ENCODE assay signal across 15 cellular contexts in genomic region chr9:114499528-114499927, GRCh38. TPM values are rescaled to one million over a fixed set of nuclear protein-coding genes. Genes with fewer than 3 reads are reported as not detected.
DNase-seq lines count a peak whose midpoint lies in the region; ATAC-seq and TF ChIP-seq lines count a peak whose summit lies in the region.
"Had no signal": no experiment of that assay in that cellular context is flagged by ENCODE, and none has a peak within 500 bp of the region (broad histone marks: within the 10 kb centered on the region; RNA-seq: fewer than 3 reads in every experiment).

No MANE protein-coding gene starts in this region.

- H3K9me3 Mint-ChIP-seq in stimulated activated naive B cell treated with anti-CD40 and anti-IgM and Interleukin-4, amounts not matched to agents 10 μg/mL and 1 μg/mL and 100 μg/mL, for 72 hours: no peaks in the 10 kb centered on the region
- H3K9me3 Mint-ChIP-seq in T-helper 2 cell treated with Interferon-gamma antibody and Interleukin-4, amounts not matched to agents 5 μg/mL and 100 μg/mL, for 36 hours: no peaks in the 10 kb centered on the region
- H3K9me3 Mint-ChIP-seq: H9, naive B cell had no signal

- TF ChIP-seq CTCF in KMS-11 (conservative IDR thresholded peaks at IDR 0.05; ENCODE audit: low read depth, low read length): no peak
- no peak for TF ChIP-seq CTCF in osteoblast (IDR thresholded peaks at IDR 0.05; ENCODE audit: extremely low read depth, low read depth, low read length)

- H3K36me3 ChIP-seq in KMS-11 (ENCODE audit: insufficient read depth): no peaks in the 10 kb centered on the region
- no peaks in the 10 kb centered on the region for H3K36me3 ChIP-seq in osteoblast (ENCODE audit: insufficient read depth, low read length)
- H3K36me3 ChIP-seq: esophagus squamous epithelium had no signal

- H3K27me3 Mint-ChIP-seq in stimulated activated naive B cell treated with anti-CD40 and anti-IgM and Interleukin-4, amounts not matched to agents 10 μg/mL and 1 μg/mL and 100 μg/mL, for 72 hours: peaks cover 0 to 9% of the 10 kb centered on the region in 2 donors
- H3K27me3 Mint-ChIP-seq in T-helper 2 cell treated with Interferon-gamma antibody and Interleukin-4, amounts not matched to agents 5 μg/mL and 100 μg/mL, for 36 hours (ENCODE audit: low read depth): peaks cover 48% of the 10 kb centered on the region

- H3K9me3 ChIP-seq in osteoblast (ENCODE audit: low read depth, low read length): no peaks in the 10 kb centered on the region
- H3K9me3 ChIP-seq: esophagus squamous epithelium had no signal

- H3K27me3 ChIP-seq in KMS-11 (ENCODE audit: insufficient read depth, low read depth) (no peaks in the 10 kb centered on the region), osteoblast (ENCODE audit: insufficient read depth, low read length) (peaks cover 5% of the 10 kb centered on the region)

- H3K79me2 ChIP-seq in KMS-11 (ENCODE audit: insufficient read depth, low read depth): peaks cover 98% of the 10 kb centered on the region
- H3K79me2 ChIP-seq in osteoblast (ENCODE audit: insufficient read depth, low read length): peaks cover 2% of the 10 kb centered on the region

- H4K20me1 ChIP-seq in KMS-11 (ENCODE audit: insufficient read depth) (no peaks in the 10 kb centered on the region), osteoblast (ENCODE audit: insufficient read depth, low read length) (peaks cover 7% of the 10 kb centered on the region)

- no peak overlapping the region for H2AFZ ChIP-seq in KMS-11 (ENCODE audit: low read depth)
- H2AFZ ChIP-seq in osteoblast (ENCODE audit: low read length): no peak overlapping the region

- intact Hi-C loops in head of caudate nucleus (cut with DNase I): no loop called here

- H3K4me1 ChIP-seq in KMS-11 (ENCODE audit: low read depth, poor library complexity, severe bottlenecking) (peaks cover 67% of the 10 kb centered on the region), osteoblast (ENCODE audit: insufficient read depth, low read length) (peaks cover 9% of the 10 kb centered on the region)

- H3K4me2 ChIP-seq in KMS-11 (peak overlapping the region; percentile 99; the same call in 1 of the 2 replicates), osteoblast (ENCODE audit: insufficient read depth, low read length) (no peak overlapping the region)

- no peak overlapping the region for H3K4me3 ChIP-seq in KMS-11 (IDR thresholded peaks at IDR 0.05; ENCODE audit: insufficient read depth, low read depth, low read length)
- no peak overlapping the region for H3K4me3 ChIP-seq in osteoblast (ENCODE audit: insufficient read depth, low read length)
- H3K4me3 ChIP-seq: coronary artery, esophagus squamous epithelium had no signal

- H3K9ac ChIP-seq in KMS-11: no peak overlapping the region

- peaks cover 4 to 5% of the 10 kb centered on the region in 2 donors for H3K36me3 Mint-ChIP-seq in stimulated activated naive B cell treated with anti-CD40 and anti-IgM and Interleukin-4, amounts not matched to agents 10 μg/mL and 1 μg/mL and 100 μg/mL, for 72 hours
- no peaks in the 10 kb centered on the region for H3K36me3 Mint-ChIP-seq in T-helper 2 cell treated with Interferon-gamma antibody and Interleukin-4, amounts not matched to agents 5 μg/mL and 100 μg/mL, for 36 hours (ENCODE audit: low read depth)
- H3K36me3 Mint-ChIP-seq: naive B cell had no signal

- no peak overlapping the region for H3K4me3 Mint-ChIP-seq in stimulated activated naive B cell treated with anti-CD40 and anti-IgM and Interleukin-4, amounts not matched to agents 10 μg/mL and 1 μg/mL and 100 μg/mL, for 72 hours
- no peak overlapping the region for H3K4me3 Mint-ChIP-seq in T-helper 2 cell treated with Interferon-gamma antibody and Interleukin-4, amounts not matched to agents 5 μg/mL and 100 μg/mL, for 36 hours
- H3K4me3 Mint-ChIP-seq: H9 had no signal

- H3K27ac ChIP-seq in KMS-11 (peak overlapping the region; percentile 83; the same call in 1 of the 2 replicates), osteoblast (ENCODE audit: low read depth, low read length) (no peak overlapping the region)
- H3K27ac ChIP-seq: coronary artery, esophagus squamous epithelium had no signal

- peak overlapping the region; percentile 9 for H3K27ac Mint-ChIP-seq in stimulated activated naive B cell treated with anti-CD40 and anti-IgM and Interleukin-4, amounts not matched to agents 10 μg/mL and 1 μg/mL and 100 μg/mL, for 72 hours
- H3K27ac Mint-ChIP-seq in T-helper 2 cell treated with Interferon-gamma antibody and Interleukin-4, amounts not matched to agents 5 μg/mL and 100 μg/mL, for 36 hours: no peak overlapping the region

- peaks cover 27 to 42% of the 10 kb centered on the region in 2 donors for H3K4me1 Mint-ChIP-seq in stimulated activated naive B cell treated with anti-CD40 and anti-IgM and Interleukin-4, amounts not matched to agents 10 μg/mL and 1 μg/mL and 100 μg/mL, for 72 hours
- H3K4me1 Mint-ChIP-seq in T-helper 2 cell treated with Interferon-gamma antibody and Interleukin-4, amounts not matched to agents 5 μg/mL and 100 μg/mL, for 36 hours (ENCODE audit: low read depth): peaks cover 8% of the 10 kb centered on the region

- peak; percentile 98 for DNase-seq in NCI-H82 (lab: John Stamatoyannopoulos, UW)
- DNase-seq in head of caudate nucleus: peak in 24 of 42 donors; percentile 6 to 70 (median 45)
- no peak for DNase-seq in stimulated activated naive B cell treated with anti-CD40 and anti-IgM and Interleukin-4, amounts not matched to agents 10 μg/mL and 1 μg/mL and 100 μg/mL, for 72 hours
- no peak for DNase-seq in T-helper 2 cell treated with Interferon-gamma antibody and Interleukin-4, amounts not matched to agents 5 μg/mL and 100 μg/mL, for 36 hours (ENCODE audit: low spot score)
- DNase-seq in T-helper 2 cell: no peak
- DNase-seq in osteoblast (ENCODE audit: insufficient read length, low spot score, missing footprints): no peak
- DNase-seq: activated gamma-delta T cell; esophagus squamous epithelium; H9; MM.1S; naive B cell; stimulated activated CD4-positive, alpha-beta T cell treated with anti-CD3 and anti-CD28 coated beads, Interleukin-4, amount 100 ng/mL, for 1 hour had no signal

- no peak for ATAC-seq in stimulated activated naive B cell treated with anti-CD40 and anti-IgM and Interleukin-4, amounts not matched to agents 10 μg/mL and 1 μg/mL and 100 μg/mL, for 72 hours (replicated peaks)
- ATAC-seq: Panc1 had no signal

RNA-seq across cellular contexts. Expression of gene WHRN, which starts 5.7 kb away (rescaled TPM):
- total RNA-seq in osteoblast: 2.2 and 2.7 TPM in 2 replicates

Comparison
In these comparisons a context has a peak if more than half of its experiments do, and no peak if none do; other contexts are left out.
1. DNase-seq: peak in NCI-H82 (single experiment) and head of caudate nucleus (24 of 42); none in stimulated activated naive B cell treated with anti-CD40 and anti-IgM and Interleukin-4, amounts not matched to agents 10 μg/mL and 1 μg/mL and 100 μg/mL, for 72 hours (single experiment), T-helper 2 cell treated with Interferon-gamma antibody and Interleukin-4, amounts not matched to agents 5 μg/mL and 100 μg/mL, for 36 hours (single experiment), T-helper 2 cell (0 of 5) and osteoblast (single experiment).